Comparison of ENCODE assay signal across 1 cellular context in the genomic region with DNA sequence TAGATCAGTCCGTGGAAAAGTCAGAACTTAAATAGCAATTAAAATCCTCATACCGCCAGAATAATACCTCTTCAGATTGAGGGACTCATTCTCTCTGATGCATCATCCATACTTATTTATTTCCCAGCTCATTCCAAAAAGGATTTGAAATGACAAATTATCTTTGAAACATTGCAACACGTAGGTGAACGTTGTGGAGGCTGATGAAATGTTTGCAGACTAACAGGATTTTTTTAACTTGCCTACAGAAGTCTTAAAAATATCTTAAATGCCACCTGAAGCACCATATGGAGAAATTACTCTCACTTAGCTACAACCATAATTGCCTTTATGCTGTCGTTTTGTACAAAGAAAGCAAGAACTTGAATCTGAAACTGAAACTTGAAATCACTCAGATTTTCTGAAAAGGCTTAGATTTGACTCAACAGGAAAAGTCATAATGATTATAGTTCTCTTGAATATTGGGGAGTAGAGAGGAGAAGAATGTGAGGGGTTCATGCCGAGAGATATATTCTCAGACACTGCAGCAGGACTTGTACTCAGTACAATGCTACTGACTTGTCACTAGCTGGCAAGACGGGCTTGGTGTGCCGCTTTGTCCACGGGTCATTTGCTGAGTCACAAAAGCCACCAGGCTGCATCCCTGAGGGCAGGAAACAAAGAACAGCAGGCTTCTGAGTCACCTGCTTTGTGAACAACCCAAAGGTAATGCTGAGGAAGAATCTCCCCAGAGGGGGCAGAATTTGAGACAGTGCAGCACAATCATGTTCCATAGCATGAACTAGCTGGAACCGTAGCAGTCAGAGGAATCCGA.
TF ChIP-seq lines count a peak whose summit lies in the region.

No MANE protein-coding gene starts in this region.

TF ChIP-seq in A549, 52 proteins besides CTCF, POLR2A, EP300 and RAD21 (continued from another document):
- TF ChIP-seq CHD4 (IDR thresholded peaks at IDR 0.05; ENCODE audit: borderline replicate concordance) (no peak), JUNB (IDR thresholded peaks at IDR 0.05) (peak; percentile 62), RNF2 (IDR thresholded peaks at IDR 0.05; ENCODE audit: borderline replicate concordance, low read depth) (no peak), NFE2L2 (conservative IDR thresholded peaks at IDR 0.05; ENCODE audit: low read length) (peak; percentile 62), PHF8 (IDR thresholded peaks at IDR 0.05; ENCODE audit: borderline replicate concordance, low read depth) (no peak), RCOR1 (IDR thresholded peaks at IDR 0.05; ENCODE audit: low read depth, low read length) (no peak), BCL3 (IDR thresholded peaks at IDR 0.05) (0 out of 3 replicates have a peak, but pooled peaks have one; percentile 24), FOSL2 (IDR thresholded peaks at IDR 0.05) (peak; percentile 75), FOSL2 (CRISPR knock-in tag; IDR thresholded peaks at IDR 0.05) (peak; percentile 93), HOXA7 (CRISPR knock-in tag; IDR thresholded peaks at IDR 0.05) (no peak), HES2 (IDR thresholded peaks at IDR 0.05) (no peak), SMC3 (IDR thresholded peaks at IDR 0.05) (no peak; the same call in 2 of the 3 replicates), JUN (IDR thresholded peaks at IDR 0.05) (peak in 1 of 2 experiments; percentile 37; a peak in 1 of 5 replicates)
- TF ChIP-seq, protein P1, sequence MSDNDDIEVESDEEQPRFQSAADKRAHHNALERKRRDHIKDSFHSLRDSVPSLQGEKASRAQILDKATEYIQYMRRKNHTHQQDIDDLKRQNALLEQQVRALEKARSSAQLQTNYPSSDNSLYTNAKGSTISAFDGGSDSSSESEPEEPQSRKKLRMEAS (IDR thresholded peaks at IDR 0.05), result peak; percentile 67; the same call in 1 of the 2 replicates
- TF ChIP-seq, protein P2, sequence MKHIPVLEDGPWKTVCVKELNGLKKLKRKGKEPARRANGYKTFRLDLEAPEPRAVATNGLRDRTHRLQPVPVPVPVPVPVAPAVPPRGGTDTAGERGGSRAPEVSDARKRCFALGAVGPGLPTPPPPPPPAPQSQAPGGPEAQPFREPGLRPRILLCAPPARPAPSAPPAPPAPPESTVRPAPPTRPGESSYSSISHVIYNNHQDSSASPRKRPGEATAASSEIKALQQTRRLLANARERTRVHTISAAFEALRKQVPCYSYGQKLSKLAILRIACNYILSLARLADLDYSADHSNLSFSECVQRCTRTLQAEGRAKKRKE (CRISPR knock-in tag; IDR thresholded peaks at IDR 0.05; ENCODE audit: low read depth), result 0 out of 2 replicates have a peak, but pooled peaks have one; percentile 30
- TF ChIP-seq, protein P3, sequence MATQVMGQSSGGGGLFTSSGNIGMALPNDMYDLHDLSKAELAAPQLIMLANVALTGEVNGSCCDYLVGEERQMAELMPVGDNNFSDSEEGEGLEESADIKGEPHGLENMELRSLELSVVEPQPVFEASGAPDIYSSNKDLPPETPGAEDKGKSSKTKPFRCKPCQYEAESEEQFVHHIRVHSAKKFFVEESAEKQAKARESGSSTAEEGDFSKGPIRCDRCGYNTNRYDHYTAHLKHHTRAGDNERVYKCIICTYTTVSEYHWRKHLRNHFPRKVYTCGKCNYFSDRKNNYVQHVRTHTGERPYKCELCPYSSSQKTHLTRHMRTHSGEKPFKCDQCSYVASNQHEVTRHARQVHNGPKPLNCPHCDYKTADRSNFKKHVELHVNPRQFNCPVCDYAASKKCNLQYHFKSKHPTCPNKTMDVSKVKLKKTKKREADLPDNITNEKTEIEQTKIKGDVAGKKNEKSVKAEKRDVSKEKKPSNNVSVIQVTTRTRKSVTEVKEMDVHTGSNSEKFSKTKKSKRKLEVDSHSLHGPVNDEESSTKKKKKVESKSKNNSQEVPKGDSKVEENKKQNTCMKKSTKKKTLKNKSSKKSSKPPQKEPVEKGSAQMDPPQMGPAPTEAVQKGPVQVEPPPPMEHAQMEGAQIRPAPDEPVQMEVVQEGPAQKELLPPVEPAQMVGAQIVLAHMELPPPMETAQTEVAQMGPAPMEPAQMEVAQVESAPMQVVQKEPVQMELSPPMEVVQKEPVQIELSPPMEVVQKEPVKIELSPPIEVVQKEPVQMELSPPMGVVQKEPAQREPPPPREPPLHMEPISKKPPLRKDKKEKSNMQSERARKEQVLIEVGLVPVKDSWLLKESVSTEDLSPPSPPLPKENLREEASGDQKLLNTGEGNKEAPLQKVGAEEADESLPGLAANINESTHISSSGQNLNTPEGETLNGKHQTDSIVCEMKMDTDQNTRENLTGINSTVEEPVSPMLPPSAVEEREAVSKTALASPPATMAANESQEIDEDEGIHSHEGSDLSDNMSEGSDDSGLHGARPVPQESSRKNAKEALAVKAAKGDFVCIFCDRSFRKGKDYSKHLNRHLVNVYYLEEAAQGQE (IDR thresholded peaks at IDR 0.05), result no peak
